ENCODE assay signal across 21 cellular contexts in genomic region chr12:11801643-11802042, GRCh38.
A peak's percentile ranks its signal among the peaks of the same experiment; 100 is the strongest.
DNase-seq lines count a peak whose midpoint lies in the region; ATAC-seq and TF ChIP-seq lines count a peak whose summit lies in the region.
"Had no signal": no experiment of that assay in that cellular context is flagged by ENCODE, and none has a peak within 500 bp of the region (broad histone marks: within the 10 kb centered on the region; RNA-seq: fewer than 3 reads in every experiment).

No MANE protein-coding gene starts in this region.

- peak overlapping the region; percentile 13 for H3K27ac Mint-ChIP-seq in chondrocyte (ENCODE audit: unreplicated experiment)
- H3K27ac Mint-ChIP-seq: activated CD4-positive, alpha-beta T cell treated with anti-CD3 and anti-CD28 coated beads for 36 hours had no signal

- peaks cover 20% of the 10 kb centered on the region; the same call in 1 of the 2 replicates for H3F3A ChIP-seq in Loucy (ENCODE audit: low read depth)

- H4K20me1 ChIP-seq in DND-41 (ENCODE audit: insufficient read depth, low read length) = no peaks in the 10 kb centered on the region
- H4K20me1 ChIP-seq in Loucy (ENCODE audit: insufficient read depth, low read length, poor library complexity, severe bottlenecking) = no peaks in the 10 kb centered on the region

- H3K9me3 ChIP-seq in DND-41 (ENCODE audit: insufficient read depth, low read length, severe bottlenecking) (no peaks in the 10 kb centered on the region), Loucy (ENCODE audit: insufficient read depth, low read depth, low read length) (no peaks in the 10 kb centered on the region), neutrophil (no peaks in the 10 kb centered on the region)
- H3K9me3 ChIP-seq: SJCRH30, thoracic aorta had no signal

- DNase-seq in DND-41 (peak; percentile 81), chondrocyte (ENCODE audit: low spot score) (no peak), putamen (ENCODE audit: low spot score) (no peak), lower leg skin (ENCODE audit: low spot score in 2 of 2) (no peak), NCI-H2196 (lab: John Stamatoyannopoulos, UW; ENCODE audit: unreplicated experiment) (no peak)
- DNase-seq: activated CD4-positive, alpha-beta T cell treated with anti-CD3 and anti-CD28 coated beads for 36 hours; activated CD8-positive, alpha-beta memory T cell treated with anti-CD3 and anti-CD28 coated beads, Interleukin-2, amount 50 U/mL, for 48 hours; activated naive CD4-positive, alpha-beta T cell treated with Interleukin-2 at 50 U/mL for 16 hours; aorta; glutamatergic neuron; NCI-H1092; NCI-H226; SJCRH30; small intestine; stimulated activated CD4-positive, alpha-beta T cell treated with anti-CD3 and anti-CD28 coated beads, Interleukin-4, amount 100 ng/mL, for 4 hours; stimulated activated CD8-positive, alpha-beta memory T cell treated with anti-CD3 and anti-CD28 coated beads, Interleukin-4, amount 100 ng/mL, for 48 hours had no signal

- WGBS in lower leg skin, 2 donors = 49 to 69% methylated on average over 5 of the region's 5 CpGs

- peaks cover 6% of the 10 kb centered on the region for H3K36me3 Mint-ChIP-seq in chondrocyte (ENCODE audit: low read depth)

- no peak overlapping the region for H3K4me3 Mint-ChIP-seq in chondrocyte (ENCODE audit: unreplicated experiment)
- H3K4me3 Mint-ChIP-seq: activated CD4-positive, alpha-beta T cell treated with anti-CD3 and anti-CD28 coated beads for 36 hours had no signal

- H3K4me1 ChIP-seq in DND-41 (ENCODE audit: insufficient read depth, low read length) (peaks cover 94% of the 10 kb centered on the region), Loucy (ENCODE audit: insufficient read depth, low read length, poor library complexity, severe bottlenecking) (peaks cover 84% of the 10 kb centered on the region), neutrophil (ENCODE audit: control insufficient read depth in 1 of 2, insufficient read depth in 1 of 2, low read depth in 1 of 2, low read length in 1 of 2) (peaks cover 71 to 74% of the 10 kb centered on the region in 2 experiments)

- H3K27me3 ChIP-seq in DND-41 (ENCODE audit: insufficient read depth, low read length, poor library complexity) (no peaks in the 10 kb centered on the region), Loucy (ENCODE audit: insufficient read depth, low read length, poor library complexity, severe bottlenecking) (no peaks in the 10 kb centered on the region), neutrophil (no peaks in the 10 kb centered on the region)
- H3K27me3 ChIP-seq: SJCRH30 had no signal

- peaks cover 29% of the 10 kb centered on the region for H3K4me1 Mint-ChIP-seq in chondrocyte (ENCODE audit: low read depth)

- H3K4me3 ChIP-seq in DND-41 (ENCODE audit: low read depth in 1 of 2, low read length in 2 of 2) (no peak overlapping the region), Loucy (ENCODE audit: low read length, poor library complexity, severe bottlenecking) (no peak overlapping the region), neutrophil (ENCODE audit: low read depth in 1 of 2, low read length in 1 of 2) (peak overlapping the region in 1 of 2 experiments; percentile 7), lower leg skin (ENCODE audit: low read depth, poor library complexity, severe bottlenecking) (no peak overlapping the region)
- H3K4me3 ChIP-seq: GM12878, SJCRH30, thoracic aorta had no signal

- peak overlapping the region; percentile 32; the same call in 1 of the 2 replicates for H3K9ac ChIP-seq in DND-41 (ENCODE audit: low read depth, low read length)
- H3K9ac ChIP-seq in Loucy (ENCODE audit: low read depth, low read length, poor library complexity, severe bottlenecking) = peak overlapping the region; percentile 96

- H3K4me2 ChIP-seq in DND-41 (ENCODE audit: insufficient read depth, low read length) (peak overlapping the region; percentile 15; the same call in 1 of the 2 replicates), Loucy (ENCODE audit: low read depth, low read length, poor library complexity, severe bottlenecking) (peak overlapping the region; percentile 31)

- H3K27ac ChIP-seq in DND-41 (ENCODE audit: low read length) (peak overlapping the region; percentile 94), neutrophil (peak overlapping the region; percentile 82)
- H3K27ac ChIP-seq: SJCRH30 had no signal

- H2AFZ ChIP-seq in DND-41 (ENCODE audit: low read depth, low read length) (no peak overlapping the region), Loucy (ENCODE audit: low read length) (no peak overlapping the region)

- no peak for TF ChIP-seq CTCF in DND-41 (IDR thresholded peaks at IDR 0.05; ENCODE audit: borderline replicate concordance, extremely low read depth, low read length, poor library complexity, severe bottlenecking)
- no peak for TF ChIP-seq CTCF in Loucy (conservative IDR thresholded peaks at IDR 0.05; ENCODE audit: low read length)
- TF ChIP-seq CTCF in chondrocyte (IDR thresholded peaks at IDR 0.05) = no peak
- TF ChIP-seq CTCF in neutrophil (IDR thresholded peaks at IDR 0.05) = no peak
- TF ChIP-seq CTCF in lower leg skin (IDR thresholded peaks at IDR 0.05) = no peak

- TF ChIP-seq POLR2A in lower leg skin (IDR thresholded peaks at IDR 0.05) = no peak

- peaks cover 16% of the 10 kb centered on the region for H3K36me3 ChIP-seq in DND-41 (ENCODE audit: insufficient read depth, low read length)
- H3K36me3 ChIP-seq in Loucy (ENCODE audit: insufficient read depth, low read length) = peaks cover 4% of the 10 kb centered on the region; the same call in 1 of the 2 replicates
- no peaks in the 10 kb centered on the region for H3K36me3 ChIP-seq in neutrophil
- H3K36me3 ChIP-seq: thoracic aorta had no signal

- H3K27me3 Mint-ChIP-seq in chondrocyte (ENCODE audit: low read depth) = no peaks in the 10 kb centered on the region
- H3K27me3 Mint-ChIP-seq: activated CD4-positive, alpha-beta T cell treated with anti-CD3 and anti-CD28 coated beads for 36 hours had no signal

- H3K9me2 ChIP-seq in Loucy (replicated peaks; ENCODE audit: low read depth, low read length) = no peaks in the 10 kb centered on the region

- intact Hi-C loops in lower leg skin (cut with DNase I; ENCODE audit: low total_unique reads) = no loop called here

- no peaks in the 10 kb centered on the region for H3K9me3 Mint-ChIP-seq in chondrocyte (ENCODE audit: low read depth)

- ATAC-seq in DND-41 (ENCODE audit: insufficient read depth, low read depth) (peak; percentile 55), GM19023 (IDR thresholded peaks at IDR 0.05; ENCODE audit: unreplicated experiment) (no peak)
- ATAC-seq: activated CD4-positive, alpha-beta T cell treated with anti-CD3 and anti-CD28 coated beads for 36 hours; GM12878 had no signal

- peaks cover 88% of the 10 kb centered on the region for H3K79me2 ChIP-seq in DND-41 (ENCODE audit: insufficient read depth, low read length)
- H3K79me2 ChIP-seq in Loucy (ENCODE audit: insufficient read depth, low read length) = peaks cover 85% of the 10 kb centered on the region
